In genomic region chr10:117445992-117446391, GRCh38 we compare ENCODE assay signal across 29 cellular contexts.
"Had no signal": no experiment of that assay in that cellular context is flagged by ENCODE, and none has a peak within 500 bp of the region (broad histone marks: within the 10 kb centered on the region; RNA-seq: fewer than 3 reads in every experiment).

No MANE protein-coding gene starts in this region.

- H3K27ac Mint-ChIP-seq: natural killer cell; nephron; neural progenitor cell; progenitor cell of endocrine pancreas; stimulated activated effector memory CD8-positive, alpha-beta T cell treated with anti-CD3 and anti-CD28 coated beads, Interleukin-12 subunit alpha, Interleukin-12 subunit beta, amount 100 ng/mL, for 72 hours; stimulated activated naive B cell treated with anti-CD40 and anti-IgM and Interleukin-4, amounts not matched to agents 10 μg/mL and 1 μg/mL and 100 μg/mL, for 72 hours; stimulated activated naive CD8-positive, alpha-beta T cell treated with anti-CD3 and anti-CD28 coated beads, Interleukin-15, Interleukin-2, amounts not matched to agents 100 ng/mL and 50 ng/mL, for 24 hours had no signal

- H3K4me3 ChIP-seq: neural progenitor cell, ovary, psoas muscle, skin epidermis, smooth muscle cell, stomach, thoracic aorta, thyroid gland, tibial nerve, upper lobe of left lung, vagina had no signal

- ATAC-seq: natural killer cell; psoas muscle; right cardiac atrium; sciatic nerve; stimulated activated effector memory CD8-positive, alpha-beta T cell treated with anti-CD3 and anti-CD28 coated beads, Interleukin-12 subunit alpha, Interleukin-12 subunit beta, amount 100 ng/mL, for 72 hours; stimulated activated naive B cell treated with anti-CD40 and anti-IgM and Interleukin-4, amounts not matched to agents 10 μg/mL and 1 μg/mL and 100 μg/mL, for 72 hours had no signal

- H3K9me3 ChIP-seq: ovary, psoas muscle, thoracic aorta, thyroid gland, upper lobe of left lung, vagina had no signal

- H2AFZ ChIP-seq: neural progenitor cell, parathyroid adenoma had no signal

- H3K36me3 Mint-ChIP-seq: natural killer cell; stimulated activated effector memory CD8-positive, alpha-beta T cell treated with anti-CD3 and anti-CD28 coated beads, Interleukin-12 subunit alpha, Interleukin-12 subunit beta, amount 100 ng/mL, for 72 hours had no signal

- H3K4me2 ChIP-seq: neural progenitor cell, smooth muscle cell had no signal

- H3K4me1 Mint-ChIP-seq: stimulated activated effector memory CD8-positive, alpha-beta T cell treated with anti-CD3 and anti-CD28 coated beads, Interleukin-12 subunit alpha, Interleukin-12 subunit beta, amount 100 ng/mL, for 72 hours had no signal

- H3K79me2 ChIP-seq: parathyroid adenoma had no signal

- H3K36me3 ChIP-seq: neural progenitor cell, ovary, stomach, thoracic aorta, thyroid gland, tibial nerve, upper lobe of left lung, vagina had no signal

- H3K27me3 ChIP-seq: neural progenitor cell, ovary, thyroid gland, tibial nerve, upper lobe of left lung, vagina had no signal

- FAIRE-seq: urothelium cell line had no signal

- H3K4me1 ChIP-seq: psoas muscle had no signal

- DNase-seq: natural killer cell; occipital lobe; ovary; posterior cingulate gyrus; psoas muscle; right cardiac atrium; stimulated activated CD4-positive, alpha-beta T cell treated with anti-CD3 and anti-CD28 coated beads, Interleukin-15, amount 100 ng/mL, for 24 hours; stimulated activated CD4-positive, alpha-beta T cell treated with anti-CD3 and anti-CD28 coated beads, Interleukin-2, amount 100 ng/mL, for 24 hours; stimulated activated CD4-positive, alpha-beta T cell treated with anti-CD3 and anti-CD28 coated beads, Interleukin-2, amount 100 ng/mL, for 48 hours; stimulated activated CD4-positive, alpha-beta T cell treated with anti-CD3 and anti-CD28 coated beads, Interleukin-4, amount 100 ng/mL, for 24 hours; stimulated activated naive B cell treated with anti-CD40 and anti-IgM and Interleukin-4, amounts not matched to agents 10 μg/mL and 1 μg/mL and 100 μg/mL, for 72 hours; stimulated activated naive CD4-positive, alpha-beta T cell treated with Interleukin-2 at 50 U/mL for 16 hours; stomach; thyroid gland; trophoblast cell; upper lobe of left lung had no signal

- H3K4me3 Mint-ChIP-seq: natural killer cell; nephron; neural progenitor cell; stimulated activated effector memory CD8-positive, alpha-beta T cell treated with anti-CD3 and anti-CD28 coated beads, Interleukin-12 subunit alpha, Interleukin-12 subunit beta, amount 100 ng/mL, for 72 hours; stimulated activated naive B cell treated with anti-CD40 and anti-IgM and Interleukin-4, amounts not matched to agents 10 μg/mL and 1 μg/mL and 100 μg/mL, for 72 hours; stimulated activated naive CD8-positive, alpha-beta T cell treated with anti-CD3 and anti-CD28 coated beads, Interleukin-15, Interleukin-2, amounts not matched to agents 100 ng/mL and 50 ng/mL, for 24 hours had no signal

- H3K9ac ChIP-seq: neural progenitor cell, parathyroid adenoma had no signal

- H3K27ac ChIP-seq: neural progenitor cell, ovary, parathyroid adenoma, psoas muscle, skin epidermis, stomach, thoracic aorta, thyroid gland, tibial nerve, upper lobe of left lung had no signal
